ENCODE assay signal across 8 cellular contexts in the genomic region with DNA sequence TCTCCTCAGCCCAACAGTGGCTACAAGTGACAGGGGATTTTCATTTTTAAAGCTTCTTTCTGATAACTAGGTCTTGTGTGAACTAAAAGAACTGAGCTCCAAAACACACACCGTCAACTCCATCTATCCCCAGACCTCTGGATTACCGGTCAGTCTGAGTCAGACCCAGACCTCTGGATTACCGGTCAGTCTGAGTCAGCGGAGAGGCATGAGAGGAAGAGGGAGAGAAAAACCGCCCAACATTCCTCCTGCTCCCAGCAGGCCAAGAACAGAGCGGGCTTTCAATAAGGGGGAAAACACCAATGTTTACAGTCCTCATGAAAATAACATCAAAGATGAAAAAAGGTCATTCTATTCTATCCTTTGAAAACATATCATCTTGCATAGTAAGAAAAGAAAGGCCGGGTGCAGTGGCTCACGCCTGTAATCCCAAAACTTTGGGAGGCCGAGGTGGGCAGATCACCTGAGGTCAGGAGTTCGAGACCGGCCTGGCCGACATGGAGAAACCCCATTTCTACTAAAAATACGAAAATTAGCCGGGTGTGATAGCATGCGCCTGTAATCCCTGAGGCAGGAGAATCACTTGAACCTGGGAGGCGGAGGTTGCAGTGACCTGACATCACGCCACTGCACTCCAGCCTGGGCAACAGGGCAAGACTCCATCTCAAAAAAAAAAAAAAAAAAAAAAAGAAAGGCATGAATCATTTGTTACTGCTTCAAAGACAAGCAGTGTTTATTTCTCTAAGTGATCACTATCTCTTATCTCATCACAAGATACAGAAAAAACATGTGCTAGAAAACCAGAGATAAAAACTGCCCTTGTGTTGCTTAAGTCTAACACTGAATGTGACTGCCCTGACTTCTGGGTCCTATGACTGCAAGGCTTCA. TPM values are rescaled to one million over a fixed set of nuclear protein-coding genes. Genes with fewer than 3 reads are reported as not detected.
DNase-seq lines count a peak whose midpoint lies in the region; ATAC-seq and TF ChIP-seq lines count a peak whose summit lies in the region.

No MANE protein-coding gene starts in this region.

- no peak overlapping the region for H3K4me3 ChIP-seq in A673 (ENCODE audit: low read depth, low read length, poor library complexity, severe bottlenecking)
- H3K4me3 ChIP-seq in HUES48 (ENCODE audit: low read depth, low read length), result no peak overlapping the region
- H3K4me3 ChIP-seq in astrocyte of the spinal cord (ENCODE audit: low read depth, low read length), result peak overlapping the region; percentile 2
- H3K4me3 ChIP-seq in thoracic aorta, result peak overlapping the region; percentile 91

- H3K9ac ChIP-seq in HUES48 (ENCODE audit: low read depth, low read length), result no peak overlapping the region

- POLR2A ChIA-PET in A673 (lab: Charles Lee; ENCODE audit: low non-redundant PET), result no interaction called here

- H3K4me1 ChIP-seq in A673 (ENCODE audit: insufficient read depth, low read length, poor library complexity, severe bottlenecking), result peaks cover 60% of the 10 kb centered on the region
- peaks cover 45% of the 10 kb centered on the region for H3K4me1 ChIP-seq in HUES48 (ENCODE audit: control insufficient read depth, insufficient read depth, low read length)
- peaks cover 47 to 71% of the 10 kb centered on the region in 2 donors for H3K4me1 ChIP-seq in thoracic aorta (ENCODE audit: control insufficient read depth in 1 of 2, low read depth in 2 of 2)

- no peaks in the 10 kb centered on the region for H3K27me3 ChIP-seq in A673 (replicated peaks; ENCODE audit: insufficient read depth, low read depth, low read length, poor library complexity)
- peaks cover 6% of the 10 kb centered on the region for H3K27me3 ChIP-seq in HUES48 (ENCODE audit: control insufficient read depth, insufficient read depth, low read length)
- no peaks in the 10 kb centered on the region for H3K27me3 ChIP-seq in thoracic aorta (replicated peaks; ENCODE audit: insufficient read depth)

- in situ Hi-C loops in astrocyte of the spinal cord (cut with HindIII; ENCODE audit: low sequenced_read_pairs), result no loop called here

- intact Hi-C loops in A673 (cut with micrococcal nuclease; ENCODE audit: unreplicated experiment), result loop anchor here (5.0 kb wide), 1 partner anchor 68 kb away; a partner anchor contains a TSS

- H3K27ac ChIP-seq in A673 (ENCODE audit: low read depth, low read length, poor library complexity, severe bottlenecking) (peak overlapping the region; percentile 51), HUES48 (ENCODE audit: low read depth, low read length) (peak overlapping the region; percentile 96), thoracic aorta (peak overlapping the region; percentile 92 to 98)

- ATAC-seq in thoracic aorta (ENCODE audit: insufficient number of reproducible peaks, low FRiP score, low read depth) (peak; percentile 40), HG02840 (IDR thresholded peaks at IDR 0.05; ENCODE audit: low FRiP score, unreplicated experiment) (no peak), GM19328 (IDR thresholded peaks at IDR 0.05; ENCODE audit: unreplicated experiment) (no peak)

- BruUV-seq in A673 (replicated peaks; lab: Mats Ljungman, UMichigan), result no TSS peak

- TF ChIP-seq CTCF in A673 (conservative IDR thresholded peaks at IDR 0.05; ENCODE audit: low read depth, low read length) (no peak), astrocyte of the spinal cord (IDR thresholded peaks at IDR 0.05; ENCODE audit: low read depth, low read length) (no peak), thoracic aorta (IDR thresholded peaks at IDR 0.05) (no peak)

- H3K9me3 ChIP-seq in A673 (ENCODE audit: low read depth, low read length, poor library complexity, severe bottlenecking) (no peaks in the 10 kb centered on the region), HUES48 (ENCODE audit: control insufficient read depth, insufficient read depth, low read length) (no peaks in the 10 kb centered on the region), thoracic aorta (no peaks in the 10 kb centered on the region)

- H3K36me3 ChIP-seq in A673 (ENCODE audit: insufficient read depth, low read length, poor library complexity, severe bottlenecking) (peaks cover 8% of the 10 kb centered on the region), HUES48 (ENCODE audit: control insufficient read depth, insufficient read depth, low read length) (peaks cover 4% of the 10 kb centered on the region), thoracic aorta (no peaks in the 10 kb centered on the region)

- no peak for DNase-seq in A673 (ENCODE audit: low spot score)
- peak; percentile 95 for DNase-seq in astrocyte of the spinal cord (ENCODE audit: low read depth, low spot score)
- DNase-seq in islet precursor cell, result peak; percentile 98
- DNase-seq in thoracic aorta (ENCODE audit: low spot score), result peak; percentile 81
- DNase-seq in NCI-H1694 (lab: John Stamatoyannopoulos, UW), result no peak

- CTCF ChIA-PET in A673 (lab: Charles Lee), result no interaction called here

RNA-seq across cellular contexts. Expression of a gene that starts 3.4 kb away (rescaled TPM):
- total RNA-seq in A673 (2021) (216 and 217 TPM in 2 replicates), thoracic aorta (100 to 1,000 TPM; 301 to 351 TPM)

RNA-seq across cellular contexts. Expression of a gene that starts 50.6 kb away (rescaled TPM):
- total RNA-seq in A673 (2021) (5.0 and 7.4 TPM in 2 replicates), thoracic aorta (100 to 1,000 TPM; 161 to 166 TPM)

RNA-seq across cellular contexts. Expression of a gene that starts 52.2 kb away (rescaled TPM):
- 124 and 132 TPM in 2 replicates for total RNA-seq in A673 (2021)
- 10 to 100 TPM; 66.5 to 66.9 TPM for total RNA-seq in thoracic aorta

Comparison
In these comparisons a context has a peak if more than half of its experiments do, and no peak if none do; other contexts are left out.
1. DNase-seq: peak in astrocyte of the spinal cord (single experiment), islet precursor cell (single experiment) and thoracic aorta (single experiment); none in A673 (single experiment) and NCI-H1694 (single experiment).
2. H3K4me3 ChIP-seq: peak in astrocyte of the spinal cord (single experiment) and thoracic aorta (single experiment); none in A673 (single experiment) and HUES48 (single experiment).
3. RNA of a gene that starts 50.6 kb away (total RNA-seq): 161 to 166 TPM in thoracic aorta; 5.0 to 7.4 TPM in A673; every median in the first group is over 10 times any median in the second.
4. Peak in every context shown above with its lines, with median percentiles within 50 percentile points of each other: H3K27ac ChIP-seq.